Comparison of ENCODE assay signal across 25 cellular contexts in the genomic region with DNA sequence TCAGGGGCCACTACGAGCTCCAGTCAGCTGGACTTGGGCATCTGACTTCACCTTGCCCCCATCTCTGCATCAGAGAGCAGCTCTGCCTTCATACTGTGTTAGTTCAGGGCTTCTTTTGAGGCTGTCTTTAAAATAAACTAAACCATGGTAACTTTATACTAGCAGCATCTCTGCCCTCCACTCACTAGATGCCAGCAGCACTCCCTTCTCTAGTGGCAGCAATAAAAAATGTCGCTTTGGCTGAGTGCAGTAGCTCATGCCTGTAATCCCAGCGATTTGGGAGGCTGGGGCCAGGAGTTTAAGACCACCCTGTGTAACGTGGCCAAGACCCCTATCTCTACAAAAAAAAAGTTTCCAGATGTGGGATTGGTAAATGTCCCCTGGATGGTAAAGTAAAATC.
DNase-seq lines count a peak whose midpoint lies in the region; ATAC-seq, FAIRE-seq and TF ChIP-seq lines count a peak whose summit lies in the region.
"Had no signal": no experiment of that assay in that cellular context is flagged by ENCODE, and none has a peak within 500 bp of the region (broad histone marks: within the 10 kb centered on the region; RNA-seq: fewer than 3 reads in every experiment).

No MANE protein-coding gene starts in this region.

- no peaks in the 10 kb centered on the region for H3K27me3 Mint-ChIP-seq in GM23338 (ENCODE audit: insufficient read depth, low read depth, poor library complexity)
- H3K27me3 Mint-ChIP-seq: B cell had no signal

- H4K20me1 ChIP-seq in GM23338 (replicated peaks; ENCODE audit: insufficient read depth) (no peaks in the 10 kb centered on the region), SU-DHL-6 (ENCODE audit: low read depth, low read length) (no peaks in the 10 kb centered on the region), keratinocyte (ENCODE audit: control insufficient read depth, extremely low read depth, insufficient read depth, low read length) (no peaks in the 10 kb centered on the region)

- H3K79me2 ChIP-seq in GM23338 (replicated peaks; ENCODE audit: insufficient read depth) (no peaks in the 10 kb centered on the region), SU-DHL-6 (ENCODE audit: insufficient read depth, low read length) (no peaks in the 10 kb centered on the region), keratinocyte (ENCODE audit: control insufficient read depth, insufficient read depth, low read length) (no peaks in the 10 kb centered on the region)

- H3K27ac ChIP-seq in GM23338 (ENCODE audit: low read depth) (no peak overlapping the region), SU-DHL-6 (ENCODE audit: low read depth, low read length) (peak overlapping the region; percentile 81), keratinocyte (ENCODE audit: control insufficient read depth, insufficient read depth, low read length) (peak overlapping the region; percentile 100)
- H3K27ac ChIP-seq: C4-2B, GM23248, Peyer's patch had no signal

- dilution Hi-C loops in keratinocyte (cut with MboI; ENCODE audit: extremely low pct_ligation_motif_present, low sequenced_read_pairs) = no loop called here

- no peak overlapping the region for H3K4me3 Mint-ChIP-seq in GM23338
- H3K4me3 Mint-ChIP-seq: B cell; CD8-positive, alpha-beta T cell; HFFc6; T-helper 2 cell treated with Interferon-gamma antibody and Interleukin-4, amounts not matched to agents 5 μg/mL and 100 μg/mL, for 36 hours had no signal

- H3K9me3 Mint-ChIP-seq in GM23338 = 0 out of 3 replicates have a peak, but pooled peaks cover 4% of the 10 kb centered on the region
- H3K9me3 Mint-ChIP-seq: CD8-positive, alpha-beta T cell; HFFc6 had no signal

- H3K4me1 Mint-ChIP-seq in GM23338 = peaks cover 5% of the 10 kb centered on the region
- H3K4me1 Mint-ChIP-seq: B cell had no signal

- H3F3A ChIP-seq in GM23338 (replicated peaks; ENCODE audit: low read depth) (no peaks in the 10 kb centered on the region), SU-DHL-6 (ENCODE audit: insufficient read depth) (0 out of 2 replicates have a peak, but pooled peaks cover 11% of the 10 kb centered on the region)

- no peak overlapping the region for H3K27ac Mint-ChIP-seq in GM23338
- H3K27ac Mint-ChIP-seq: B cell; CD8-positive, alpha-beta T cell; HFFc6; T-helper 2 cell treated with Interferon-gamma antibody and Interleukin-4, amounts not matched to agents 5 μg/mL and 100 μg/mL, for 36 hours had no signal

- no peak for FAIRE-seq in keratinocyte (lab: Jason Lieb, UNC)

- H3K27me3 ChIP-seq in GM23338 (ENCODE audit: insufficient read depth) (no peaks in the 10 kb centered on the region), SU-DHL-6 (ENCODE audit: low read length) (no peaks in the 10 kb centered on the region), keratinocyte (ENCODE audit: control insufficient read depth, extremely low read depth, insufficient read depth, low read length) (no peaks in the 10 kb centered on the region)
- H3K27me3 ChIP-seq: Peyer's patch had no signal

- H3K9me3 ChIP-seq in SU-DHL-6 (ENCODE audit: insufficient read depth, low read length) (no peaks in the 10 kb centered on the region; the same call in 1 of the 2 replicates), keratinocyte (ENCODE audit: control insufficient read depth, low read depth, low read length) (no peaks in the 10 kb centered on the region)
- H3K9me3 ChIP-seq: Caco-2, HAP-1, Peyer's patch had no signal

- ATAC-seq in GM23338 = no peak
- ATAC-seq in GM18520 (IDR thresholded peaks at IDR 0.05; ENCODE audit: unreplicated experiment) = no peak
- ATAC-seq in GM18519 (IDR thresholded peaks at IDR 0.05; ENCODE audit: low FRiP score, unreplicated experiment) = no peak
- ATAC-seq: CD8-positive, alpha-beta T cell had no signal

- H3K4me3 ChIP-seq in GM23338 (no peak overlapping the region), SU-DHL-6 (ENCODE audit: insufficient read depth, low read length, poor library complexity, severe bottlenecking) (no peak overlapping the region), keratinocyte (ENCODE audit: control insufficient read depth in 2 of 3, extremely low read depth in 1 of 3, insufficient read depth in 2 of 3, low read depth in 1 of 3, low read length in 3 of 3) (no peak overlapping the region)
- H3K4me3 ChIP-seq: GM23248, HAP-1, Peyer's patch had no signal

- DNase-seq in GM23338 (ENCODE audit: low spot score) (no peak), NCI-H69 (lab: John Stamatoyannopoulos, UW) (peak; percentile 17), keratinocyte (ENCODE audit: low read depth, low spot score) (no peak), posterior vena cava (ENCODE audit: low spot score) (no peak)
- DNase-seq: Caco-2; CD8-positive, alpha-beta T cell; DND-41; GM23248; HFFc6; KG1; NCI-H1048; NCI-H1417 treated with DMSO at 0.1 percent for 48 hours; NCI-H187 treated with DMSO at 0.1 percent for 48 hours; NCI-H446; NCI-H524 treated with DMSO at 0.1 percent for 48 hours; NCI-H82; Peyer's patch; T-helper 1 cell had no signal

- H3K4me1 ChIP-seq in GM23338 (ENCODE audit: insufficient read depth) (no peaks in the 10 kb centered on the region), keratinocyte (ENCODE audit: control insufficient read depth, extremely low read depth, insufficient read depth, low read length) (peaks cover 41% of the 10 kb centered on the region)
- H3K4me1 ChIP-seq: HAP-1, Peyer's patch had no signal

- TF ChIP-seq CTCF in GM23338 (conservative IDR thresholded peaks at IDR 0.05; ENCODE audit: low read depth in 2 of 2) (no peak), SU-DHL-6 (IDR thresholded peaks at IDR 0.05; ENCODE audit: insufficient read depth, low read length, poor library complexity, severe bottlenecking) (no peak), keratinocyte (optimal IDR thresholded peaks at IDR 0.05 in 1 of 3, IDR thresholded peaks at IDR 0.05 in 1 of 3, conservative IDR thresholded peaks at IDR 0.05 in 1 of 3; ENCODE audit: extremely low read depth in 1 of 3, insufficient read depth in 2 of 3, low read length in 3 of 3) (peak in 2 of 3 experiments; percentile 8 to 38)

- intact Hi-C loops in posterior vena cava (cut with DNase I) = no loop called here

- H2AFZ ChIP-seq in GM23338 = peak overlapping the region; percentile 66
- peak overlapping the region; percentile 34 for H2AFZ ChIP-seq in SU-DHL-6 (ENCODE audit: low read depth, low read length, severe bottlenecking)
- H2AFZ ChIP-seq in keratinocyte (ENCODE audit: control insufficient read depth, low read length) = peak overlapping the region; percentile 65
- H2AFZ ChIP-seq: GM23248 had no signal

- H3K4me2 ChIP-seq in GM23338 = 0 out of 2 replicates have a peak overlapping the region, but pooled peaks have one; percentile 61
- H3K4me2 ChIP-seq in SU-DHL-6 (ENCODE audit: low read depth, low read length, poor library complexity, severe bottlenecking) = peak overlapping the region; percentile 25
- no peak overlapping the region for H3K4me2 ChIP-seq in keratinocyte (ENCODE audit: control insufficient read depth, extremely low read depth, insufficient read depth, low read depth, low read length)

- peaks cover 7% of the 10 kb centered on the region; the same call in 1 of the 2 replicates for H3K9me2 ChIP-seq in GM23338 (ENCODE audit: insufficient read depth)
- H3K9me2 ChIP-seq in SU-DHL-6 (replicated peaks; ENCODE audit: insufficient read depth, low read length) = no peaks in the 10 kb centered on the region

- H3K9me1 ChIP-seq in keratinocyte (ENCODE audit: control insufficient read depth, extremely low read depth, insufficient read depth, low read length) = no peaks in the 10 kb centered on the region

- H3K9ac ChIP-seq in SU-DHL-6 (ENCODE audit: low read length) (peak overlapping the region; percentile 25; the same call in 1 of the 2 replicates), keratinocyte (ENCODE audit: control insufficient read depth, extremely low read depth, insufficient read depth, low read length) (peak overlapping the region; percentile 69)
- H3K9ac ChIP-seq: GM23248 had no signal

- H3K36me3 ChIP-seq in GM23338 (ENCODE audit: insufficient read depth) (no peaks in the 10 kb centered on the region), SU-DHL-6 (ENCODE audit: low read length) (no peaks in the 10 kb centered on the region), keratinocyte (ENCODE audit: control insufficient read depth in 2 of 2, extremely low read depth in 1 of 2, insufficient read depth in 2 of 2, low read length in 2 of 2) (no peaks in the 10 kb centered on the region)
- H3K36me3 ChIP-seq: HAP-1, Peyer's patch had no signal

- H3K36me3 Mint-ChIP-seq in GM23338 (ENCODE audit: low read depth) = no peaks in the 10 kb centered on the region
- H3K36me3 Mint-ChIP-seq: CD8-positive, alpha-beta T cell had no signal

TF ChIP-seq in GM23338, 12 proteins besides CTCF, POLR2A, EP300 and RAD21 (continues in another document):
- TF ChIP-seq ZNF114 (CRISPR knock-in tag; IDR thresholded peaks at IDR 0.05) (no peak), ZNF331 (CRISPR knock-in tag; IDR thresholded peaks at IDR 0.05; ENCODE audit: low read depth) (no peak), EZH2 (IDR thresholded peaks at IDR 0.05; ENCODE audit: low read depth, unreplicated experiment) (no peak), JUNB (IDR thresholded peaks at IDR 0.05; ENCODE audit: unreplicated experiment) (no peak), EZH2phosphoT487 (IDR thresholded peaks at IDR 0.05; ENCODE audit: unreplicated experiment) (no peak), NANOG (IDR thresholded peaks at IDR 0.05; ENCODE audit: borderline replicate concordance) (no peak), POLR2AphosphoS5 (IDR thresholded peaks at IDR 0.05; ENCODE audit: low read depth) (no peak), STAT1 (IDR thresholded peaks at IDR 0.05; ENCODE audit: unreplicated experiment) (no peak), CREB1 (CRISPR knock-in tag; IDR thresholded peaks at IDR 0.05; ENCODE audit: low read depth) (no peak)
- TF ChIP-seq, protein P1, sequence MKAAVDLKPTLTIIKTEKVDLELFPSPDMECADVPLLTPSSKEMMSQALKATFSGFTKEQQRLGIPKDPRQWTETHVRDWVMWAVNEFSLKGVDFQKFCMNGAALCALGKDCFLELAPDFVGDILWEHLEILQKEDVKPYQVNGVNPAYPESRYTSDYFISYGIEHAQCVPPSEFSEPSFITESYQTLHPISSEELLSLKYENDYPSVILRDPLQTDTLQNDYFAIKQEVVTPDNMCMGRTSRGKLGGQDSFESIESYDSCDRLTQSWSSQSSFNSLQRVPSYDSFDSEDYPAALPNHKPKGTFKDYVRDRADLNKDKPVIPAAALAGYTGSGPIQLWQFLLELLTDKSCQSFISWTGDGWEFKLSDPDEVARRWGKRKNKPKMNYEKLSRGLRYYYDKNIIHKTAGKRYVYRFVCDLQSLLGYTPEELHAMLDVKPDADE (IDR thresholded peaks at IDR 0.05) = no peak

Comparison
In these comparisons a context has a peak if more than half of its experiments do, and no peak if none do; other contexts are left out.
1. CTCF ChIP-seq: peak in keratinocyte (2 of 3); none in GM23338 (0 of 2) and SU-DHL-6 (single experiment).
2. Peak in every context shown above with its lines, with median percentiles within 50 percentile points of each other: H2AFZ ChIP-seq.